18 cellular contexts compared by ENCODE assay signal in the genomic region with DNA sequence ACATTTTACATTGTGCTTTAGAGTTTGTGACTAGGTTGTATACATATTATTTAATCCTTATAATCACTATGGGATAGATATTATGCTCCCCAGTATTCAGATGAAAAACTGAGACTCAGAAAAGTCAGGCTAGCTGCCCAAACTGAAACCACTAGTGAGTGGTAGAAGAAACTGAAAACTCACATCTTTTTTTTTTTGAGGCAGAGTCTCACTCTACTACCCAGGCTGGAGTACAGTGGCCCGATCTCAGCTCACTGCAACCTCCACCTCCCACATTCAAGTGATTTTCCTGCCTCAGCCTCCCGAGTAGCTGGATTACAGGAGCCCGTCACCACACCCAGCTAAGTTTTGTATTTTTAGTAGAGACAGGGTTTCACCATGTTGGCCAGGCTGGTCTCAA. TPM values are rescaled to one million over a fixed set of nuclear protein-coding genes. Genes with fewer than 3 reads are reported as not detected.
DNase-seq lines count a peak whose midpoint lies in the region; ATAC-seq and TF ChIP-seq lines count a peak whose summit lies in the region.
"Had no signal": no experiment of that assay in that cellular context is flagged by ENCODE, and none has a peak within 500 bp of the region (broad histone marks: within the 10 kb centered on the region; RNA-seq: fewer than 3 reads in every experiment).

No MANE protein-coding gene starts in this region.

- no CpG with 5 or more reads among the region's 3 CpGs for WGBS in trophoblast cell (ENCODE audit: extremely low coverage, insufficient coverage, insufficient read length)

- H2BK120ac ChIP-seq in trophoblast cell (ENCODE audit: insufficient read depth, low read length, poor library complexity), result no peak overlapping the region

- H3K27ac ChIP-seq in lower lobe of right lung (no peak overlapping the region), trophoblast cell (ENCODE audit: low read depth, low read length) (no peak overlapping the region)
- H3K27ac ChIP-seq: epithelial cell of prostate had no signal

- TF ChIP-seq CTCF in lower lobe of right lung (IDR thresholded peaks at IDR 0.05), result no peak

- H3K27me3 ChIP-seq in lower lobe of right lung (ENCODE audit: low read depth), result no peaks in the 10 kb centered on the region
- H3K27me3 ChIP-seq in trophoblast cell (ENCODE audit: insufficient read depth, low read length), result no peaks in the 10 kb centered on the region
- H3K27me3 ChIP-seq: ascending aorta had no signal

- no peaks in the 10 kb centered on the region for H3K79me1 ChIP-seq in trophoblast cell (ENCODE audit: low read length)

- ATAC-seq in activated naive CD4-positive, alpha-beta T cell treated with anti-CD3 and anti-CD28 coated beads, Interleukin-2, amount 50 U/mL, for 72 hours, result peak; percentile 48 to 58
- ATAC-seq in GM21737 (IDR thresholded peaks at IDR 0.05; ENCODE audit: unreplicated experiment) (peak; percentile 77), lower lobe of right lung (no peak)
- ATAC-seq: right cardiac atrium, WTC11 had no signal

- H3K36me3 ChIP-seq in lower lobe of right lung (no peaks in the 10 kb centered on the region), trophoblast cell (ENCODE audit: control insufficient read depth in 1 of 2, insufficient read depth in 2 of 2, low read length in 2 of 2) (no peaks in the 10 kb centered on the region)

- no peak overlapping the region for H2AK5ac ChIP-seq in trophoblast cell (ENCODE audit: low read length)

- no peaks in the 10 kb centered on the region for H3K9me3 Mint-ChIP-seq in activated naive CD4-positive, alpha-beta T cell treated with anti-CD3 and anti-CD28 coated beads, Interleukin-2, amount 50 U/mL, for 72 hours
- no peaks in the 10 kb centered on the region for H3K9me3 Mint-ChIP-seq in activated naive CD4-positive, alpha-beta T cell treated with anti-CD3 and anti-CD28 coated beads for 36 hours
- H3K9me3 Mint-ChIP-seq in T-helper 2 cell treated with Interferon-gamma antibody and Interleukin-4, amounts not matched to agents 5 μg/mL and 100 μg/mL, for 36 hours, result no peaks in the 10 kb centered on the region
- H3K9me3 Mint-ChIP-seq: HFFc6 had no signal

- no peak overlapping the region for H3K23ac ChIP-seq in trophoblast cell (ENCODE audit: low read length)

- H3K27ac Mint-ChIP-seq in activated naive CD4-positive, alpha-beta T cell treated with anti-CD3 and anti-CD28 coated beads, Interleukin-2, amount 50 U/mL, for 72 hours, result no peak overlapping the region
- no peak overlapping the region for H3K27ac Mint-ChIP-seq in activated naive CD4-positive, alpha-beta T cell treated with anti-CD3 and anti-CD28 coated beads for 36 hours
- peak overlapping the region; percentile 61 for H3K27ac Mint-ChIP-seq in T-helper 2 cell treated with Interferon-gamma antibody and Interleukin-4, amounts not matched to agents 5 μg/mL and 100 μg/mL, for 36 hours
- H3K27ac Mint-ChIP-seq: HFFc6, WTC11 had no signal

- no peaks in the 10 kb centered on the region for H3K79me2 ChIP-seq in trophoblast cell (ENCODE audit: control insufficient read depth, insufficient read depth, low read length, poor library complexity)

- H3K9ac ChIP-seq in trophoblast cell (ENCODE audit: low read length), result no peak overlapping the region

- H4K91ac ChIP-seq in trophoblast cell (ENCODE audit: low read depth, low read length), result no peak overlapping the region

- H3K4ac ChIP-seq in trophoblast cell (ENCODE audit: low read depth, low read length), result no peak overlapping the region

- H4K8ac ChIP-seq in trophoblast cell (ENCODE audit: low read depth, low read length), result no peak overlapping the region

- no peaks in the 10 kb centered on the region for H3K4me1 ChIP-seq in lower lobe of right lung
- H3K4me1 ChIP-seq in trophoblast cell (ENCODE audit: control insufficient read depth in 1 of 2, insufficient read depth in 2 of 2, low read length in 2 of 2), result no peaks in the 10 kb centered on the region

- peaks cover 54% of the 10 kb centered on the region for H3K4me1 Mint-ChIP-seq in activated naive CD4-positive, alpha-beta T cell treated with anti-CD3 and anti-CD28 coated beads for 36 hours (ENCODE audit: low read depth)
- H3K4me1 Mint-ChIP-seq in T-helper 2 cell treated with Interferon-gamma antibody and Interleukin-4, amounts not matched to agents 5 μg/mL and 100 μg/mL, for 36 hours (ENCODE audit: low read depth), result peaks cover 62% of the 10 kb centered on the region
- H3K4me1 Mint-ChIP-seq: WTC11 had no signal

- no peak overlapping the region for H2BK5ac ChIP-seq in trophoblast cell (ENCODE audit: low read depth, low read length, poor library complexity)

- no peak overlapping the region for H2AFZ ChIP-seq in trophoblast cell (ENCODE audit: insufficient read depth, low read length, poor library complexity)

- no peak overlapping the region for H3K4me2 ChIP-seq in trophoblast cell (ENCODE audit: low read length)

- H2BK12ac ChIP-seq in trophoblast cell (ENCODE audit: low read length), result no peak overlapping the region

- H4K12ac ChIP-seq in trophoblast cell (ENCODE audit: low read depth, low read length), result no peak overlapping the region

- H3K4me3 ChIP-seq in lower lobe of right lung (no peak overlapping the region), trophoblast cell (ENCODE audit: low read depth, low read length) (no peak overlapping the region)
- H3K4me3 ChIP-seq: ascending aorta had no signal

- H3K36me3 Mint-ChIP-seq in activated naive CD4-positive, alpha-beta T cell treated with anti-CD3 and anti-CD28 coated beads, Interleukin-2, amount 50 U/mL, for 72 hours, result peaks cover 0 to 7% of the 10 kb centered on the region in 2 donors
- no peaks in the 10 kb centered on the region for H3K36me3 Mint-ChIP-seq in activated naive CD4-positive, alpha-beta T cell treated with anti-CD3 and anti-CD28 coated beads for 36 hours (ENCODE audit: low read depth)
- peaks cover 7% of the 10 kb centered on the region for H3K36me3 Mint-ChIP-seq in T-helper 2 cell treated with Interferon-gamma antibody and Interleukin-4, amounts not matched to agents 5 μg/mL and 100 μg/mL, for 36 hours (ENCODE audit: low read depth)

- CTCF ChIA-PET in activated naive CD4-positive, alpha-beta T cell treated with anti-CD3 and anti-CD28 coated beads for 36 hours (lab: Charles Lee), result interaction anchor here (0.6 to 1.4 kb wide), 3 partner anchors 16 to 93 kb away, joined by 3 to 6 read pairs (median 3); no protein-coding TSS in a partner anchor

- DNase-seq in activated naive CD4-positive, alpha-beta T cell treated with anti-CD3 and anti-CD28 coated beads, Interleukin-2, amount 50 U/mL, for 72 hours (ENCODE audit: low spot score in 2 of 2), result no peak
- DNase-seq in activated naive CD4-positive, alpha-beta T cell treated with anti-CD3 and anti-CD28 coated beads for 36 hours, result no peak
- DNase-seq in T-helper 2 cell treated with Interferon-gamma antibody and Interleukin-4, amounts not matched to agents 5 μg/mL and 100 μg/mL, for 36 hours (ENCODE audit: low spot score), result peak; percentile 13
- no peak for DNase-seq in lower lobe of right lung
- DNase-seq in trophoblast cell, result no peak
- DNase-seq in iPS-NIHi11 (ENCODE audit: low spot score), result no peak
- no peak for DNase-seq in RKO (ENCODE audit: low spot score)
- DNase-seq: Calu3; HFFc6; mesendoderm; NCI-H187; NCI-H69; right cardiac atrium; stimulated activated CD4-positive, alpha-beta T cell treated with anti-CD3 and anti-CD28 coated beads, Interleukin-1b, Interleukin-23, amount 100 ng/mL, for 48 hours had no signal

- intact Hi-C loops in activated naive CD4-positive, alpha-beta T cell treated with anti-CD3 and anti-CD28 coated beads for 36 hours (cut with micrococcal nuclease), result no loop called here
- intact Hi-C loops in lower lobe of right lung (cut with DNase I), result no loop called here

- H3K14ac ChIP-seq in trophoblast cell (ENCODE audit: low read length), result no peak overlapping the region

- H3K9me3 ChIP-seq in lower lobe of right lung (no peaks in the 10 kb centered on the region), trophoblast cell (ENCODE audit: insufficient read depth, low read depth, low read length) (no peaks in the 10 kb centered on the region)
- H3K9me3 ChIP-seq: ascending aorta had no signal

- no peak overlapping the region for H3K18ac ChIP-seq in trophoblast cell (ENCODE audit: low read length)

- H3K4me3 Mint-ChIP-seq in activated naive CD4-positive, alpha-beta T cell treated with anti-CD3 and anti-CD28 coated beads for 36 hours, result no peak overlapping the region
- H3K4me3 Mint-ChIP-seq in T-helper 2 cell treated with Interferon-gamma antibody and Interleukin-4, amounts not matched to agents 5 μg/mL and 100 μg/mL, for 36 hours, result no peak overlapping the region
- H3K4me3 Mint-ChIP-seq: HFFc6, WTC11 had no signal

- no peaks in the 10 kb centered on the region for H3K27me3 Mint-ChIP-seq in activated naive CD4-positive, alpha-beta T cell treated with anti-CD3 and anti-CD28 coated beads for 36 hours (ENCODE audit: low read depth)
- H3K27me3 Mint-ChIP-seq in T-helper 2 cell treated with Interferon-gamma antibody and Interleukin-4, amounts not matched to agents 5 μg/mL and 100 μg/mL, for 36 hours (ENCODE audit: low read depth), result no peaks in the 10 kb centered on the region

RNA-seq across cellular contexts. Expression of a gene that starts 22.2 kb away (rescaled TPM):
- 10 to 100 TPM in 1 of 2 donors, 1 to 10 TPM in 1; 6.1 to 21.6 TPM for total RNA-seq in activated naive CD4-positive, alpha-beta T cell treated with anti-CD3 and anti-CD28 coated beads, Interleukin-2, amount 50 U/mL, for 72 hours
- total RNA-seq in activated naive CD4-positive, alpha-beta T cell treated with anti-CD3 and anti-CD28 coated beads for 36 hours, result 1 to 10 TPM; 2.9 to 3.8 TPM
- 25.1 TPM for total RNA-seq in lower lobe of right lung
- 8.4 and 8.8 TPM in 2 replicates for polyA plus RNA-seq in trophoblast cell (2013)

Comparison
In these comparisons a context has a peak if more than half of its experiments do, and no peak if none do; other contexts are left out.
1. ATAC-seq: peak in activated naive CD4-positive, alpha-beta T cell treated with anti-CD3 and anti-CD28 coated beads, Interleukin-2, amount 50 U/mL, for 72 hours (2 of 2) and GM21737 (single experiment); none in lower lobe of right lung (0 of 2).